19 cellular contexts compared by ENCODE assay signal in genomic region chr4:65791111-65791806, GRCh38.
DNase-seq lines count a peak whose midpoint lies in the region; ATAC-seq, FAIRE-seq and TF ChIP-seq lines count a peak whose summit lies in the region.
"Had no signal": no experiment of that assay in that cellular context is flagged by ENCODE, and none has a peak within 500 bp of the region (broad histone marks: within the 10 kb centered on the region; RNA-seq: fewer than 3 reads in every experiment).

No MANE protein-coding gene starts in this region.

- H2AK5ac ChIP-seq in mesendoderm (ENCODE audit: low read length) = no peak overlapping the region

- H2AFZ ChIP-seq in HepG2 (ENCODE audit: low read length) = no peak overlapping the region

- H2BK15ac ChIP-seq in mesendoderm (replicated peaks; ENCODE audit: low read depth) = no peak overlapping the region

- BruUV-seq in HepG2 (replicated peaks; lab: Mats Ljungman, UMichigan) = no TSS peak

- no peak overlapping the region for H3K23ac ChIP-seq in mesendoderm (ENCODE audit: low read length)

- H3K79me1 ChIP-seq in mesendoderm (ENCODE audit: low read length) = no peaks in the 10 kb centered on the region

- WGBS in HepG2 (ENCODE audit: low lambda C conversion rate) = 0% methylated on average over 1 of the region's 1 CpG
- WGBS in right lobe of liver (ENCODE audit: insufficient coverage, low coverage, low lambda C conversion rate, missing lambda C conversion rate) = 32% methylated on average over 1 of the region's 1 CpG
- WGBS in mesendoderm (ENCODE audit: extremely low coverage, insufficient coverage, low lambda C conversion rate) = no CpG with 5 or more reads among the region's 1 CpG

- H3K9me3 ChIP-seq in HepG2 (ENCODE audit: low read length) (no peaks in the 10 kb centered on the region), right lobe of liver (no peaks in the 10 kb centered on the region)
- H3K9me3 ChIP-seq: heart left ventricle, thyroid gland had no signal

- H3K4ac ChIP-seq in mesendoderm (ENCODE audit: low read depth, low read length) = no peak overlapping the region

- H4K8ac ChIP-seq in mesendoderm (ENCODE audit: low read depth, low read length) = peak overlapping the region; percentile 56

- H3K4me1 ChIP-seq in HepG2 (ENCODE audit: insufficient read depth, low read length) (no peaks in the 10 kb centered on the region), right lobe of liver (no peaks in the 10 kb centered on the region), mesendoderm (ENCODE audit: control insufficient read depth, low read depth, low read length) (no peaks in the 10 kb centered on the region)
- H3K4me1 ChIP-seq: thyroid gland had no signal

- POLR2A ChIA-PET in HepG2 (lab: Yijun Ruan, JAX) = no interaction called here

- no peak overlapping the region for H3K56ac ChIP-seq in mesendoderm (ENCODE audit: low read length)

- H3K4me2 ChIP-seq in HepG2 (ENCODE audit: low read depth, low read length) (peak overlapping the region; percentile 9; the same call in 1 of the 2 replicates), mesendoderm (ENCODE audit: low read length) (no peak overlapping the region)

- H3K79me2 ChIP-seq in HepG2 (ENCODE audit: insufficient read depth, low read length) = no peaks in the 10 kb centered on the region
- no peaks in the 10 kb centered on the region for H3K79me2 ChIP-seq in mesendoderm (ENCODE audit: control insufficient read depth, insufficient read depth, low read length)

- no peak for ATAC-seq in HepG2
- no peak for ATAC-seq in right lobe of liver
- no peak for ATAC-seq in GM21526 (IDR thresholded peaks at IDR 0.05; ENCODE audit: low FRiP score, unreplicated experiment)
- ATAC-seq in GM18520 (IDR thresholded peaks at IDR 0.05; ENCODE audit: unreplicated experiment) = no peak
- ATAC-seq: activated CD8-positive, alpha-beta T cell treated with anti-CD3 and anti-CD28 coated beads, Interleukin-2, amount 10 ng/mL, durations not matched to agents 7 days and 5 days; activated naive CD4-positive, alpha-beta T cell treated with anti-CD3 and anti-CD28 coated beads, Interleukin-2, amount 50 U/mL, for 72 hours; heart left ventricle; natural killer cell; Right ventricle myocardium inferior; stimulated activated naive B cell treated with anti-CD40 and anti-IgM and Interleukin-4, amounts not matched to agents 10 μg/mL and 1 μg/mL and 100 μg/mL, for 72 hours had no signal

- in situ Hi-C loops in HepG2 (cut with HindIII; ENCODE audit: extremely low pct_ligation_motif_present, low pct_unique_long_range_greater_than_20kb) = no loop called here

- TF ChIP-seq RAD21 in HepG2 (CRISPR knock-in tag; IDR thresholded peaks at IDR 0.05) = no peak

- CTCF ChIA-PET in HepG2 (lab: Yijun Ruan, JAX; ENCODE audit: low intra/inter-chr PET ratio, low total read pairs) = no interaction called here

- H3K36me3 ChIP-seq in HepG2 (replicated peaks in 1 of 2; ENCODE audit: control insufficient read depth in 1 of 2, insufficient read depth in 2 of 2, low read length in 2 of 2) (no peaks in the 10 kb centered on the region), right lobe of liver (no peaks in the 10 kb centered on the region), mesendoderm (ENCODE audit: control insufficient read depth, insufficient read depth, low read length) (no peaks in the 10 kb centered on the region)
- H3K36me3 ChIP-seq: heart left ventricle, thyroid gland, WERI-Rb-1 had no signal

- no peak for FAIRE-seq in HepG2 (lab: Jason Lieb, UNC)

- TF ChIP-seq EP300 in HepG2 (IDR thresholded peaks at IDR 0.05; ENCODE audit: low read depth in 2 of 2, low read length in 2 of 2) (no peak), HepG2 (CRISPR knock-in tag; IDR thresholded peaks at IDR 0.05; ENCODE audit: borderline replicate concordance) (no peak)

- H3K27ac ChIP-seq in HepG2 (ENCODE audit: extremely low read length, insufficient read depth, low read length) (no peak overlapping the region), right lobe of liver (no peak overlapping the region), mesendoderm (ENCODE audit: low read depth, low read length) (no peak overlapping the region)
- H3K27ac ChIP-seq: heart left ventricle, thyroid gland, WERI-Rb-1 had no signal

- H3K9ac ChIP-seq in HepG2 (ENCODE audit: insufficient read depth, low read depth, low read length) (no peak overlapping the region), mesendoderm (ENCODE audit: low read length) (no peak overlapping the region)

- no peak overlapping the region for H2BK5ac ChIP-seq in mesendoderm (ENCODE audit: low read length)

- DNase-seq in HepG2 (ENCODE audit: low spot score) (no peak), right lobe of liver (no peak), choroid plexus epithelial cell (ENCODE audit: low read depth) (no peak), mesendoderm (no peak), nucleus accumbens (lab: John Stamatoyannopoulos, UW) (no peak)
- no peak for DNase-seq in activated CD8-positive, alpha-beta memory T cell treated with anti-CD3 and anti-CD28 coated beads, Interleukin-2, amount 50 U/mL, for 48 hours
- DNase-seq: activated CD8-positive, alpha-beta T cell treated with anti-CD3 and anti-CD28 coated beads, Interleukin-2, amount 10 ng/mL, durations not matched to agents 7 days and 5 days; heart left ventricle; islet precursor cell; natural killer cell; NCI-H187; stimulated activated CD4-positive, alpha-beta T cell treated with anti-CD3 and anti-CD28 coated beads, Interleukin-15, amount 100 ng/mL, for 24 hours; stimulated activated naive B cell treated with anti-CD40 and anti-IgM and Interleukin-4, amounts not matched to agents 10 μg/mL and 1 μg/mL and 100 μg/mL, for 72 hours; thyroid gland; WERI-Rb-1 had no signal

- no peak overlapping the region for H4K5ac ChIP-seq in mesendoderm (ENCODE audit: low read length)

- H3K4me3 ChIP-seq in HepG2 (replicated peaks in 1 of 3; ENCODE audit: insufficient read depth in 1 of 3, low read depth in 2 of 3, low read length in 3 of 3) (no peak overlapping the region), right lobe of liver (no peak overlapping the region), choroid plexus epithelial cell (ENCODE audit: low read depth, low read length) (peak overlapping the region; percentile 7), mesendoderm (ENCODE audit: low read length) (no peak overlapping the region)
- H3K4me3 ChIP-seq: thyroid gland had no signal

- intact Hi-C loops in HepG2 (cut with micrococcal nuclease; ENCODE audit: unreplicated experiment) (no loop called here), right lobe of liver (cut with DNase I) (no loop called here)

- TF ChIP-seq CTCF in HepG2 (CRISPR knock-in tag; IDR thresholded peaks at IDR 0.05) (no peak), right lobe of liver (IDR thresholded peaks at IDR 0.05) (no peak), choroid plexus epithelial cell (conservative IDR thresholded peaks at IDR 0.05; ENCODE audit: low read depth, low read length) (no peak)

- no peaks in the 10 kb centered on the region for H4K20me1 ChIP-seq in HepG2 (ENCODE audit: insufficient read depth, low read length)

- H2BK120ac ChIP-seq in mesendoderm (ENCODE audit: low read depth, low read length) = no peak overlapping the region

- H3K27me3 ChIP-seq in HepG2 (ENCODE audit: control insufficient read depth in 1 of 2, insufficient read depth in 2 of 2, low read length in 2 of 2) = no peaks in the 10 kb centered on the region
- H3K27me3 ChIP-seq in right lobe of liver = no peaks in the 10 kb centered on the region
- H3K27me3 ChIP-seq in mesendoderm (ENCODE audit: insufficient read depth, low read length, poor library complexity) = no peaks in the 10 kb centered on the region
- H3K27me3 ChIP-seq: heart left ventricle, thyroid gland had no signal

- H3K18ac ChIP-seq in mesendoderm (ENCODE audit: low read length) = no peak overlapping the region

- TF ChIP-seq POLR2A in HepG2 (IDR thresholded peaks at IDR 0.05; ENCODE audit: insufficient read depth in 1 of 2, low read depth in 2 of 2, low read length in 2 of 2) (no peak), right lobe of liver (IDR thresholded peaks at IDR 0.05) (no peak)

TF ChIP-seq in HepG2, 621 proteins besides CTCF, POLR2A, EP300 and RAD21 (continues in another document):
- TF ChIP-seq MYC (CRISPR knock-in tag; IDR thresholded peaks at IDR 0.05; ENCODE audit: borderline replicate concordance) = no peak
- TF ChIP-seq, protein P1, sequence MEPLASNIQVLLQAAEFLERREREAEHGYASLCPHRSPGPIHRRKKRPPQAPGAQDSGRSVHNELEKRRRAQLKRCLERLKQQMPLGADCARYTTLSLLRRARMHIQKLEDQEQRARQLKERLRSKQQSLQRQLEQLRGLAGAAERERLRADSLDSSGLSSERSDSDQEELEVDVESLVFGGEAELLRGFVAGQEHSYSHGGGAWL (CRISPR knock-in tag; IDR thresholded peaks at IDR 0.05) = no peak
- TF ChIP-seq FOXC1 (CRISPR knock-in tag; IDR thresholded peaks at IDR 0.05; ENCODE audit: borderline replicate concordance) = no peak
- TF ChIP-seq NFYB (CRISPR knock-in tag; IDR thresholded peaks at IDR 0.05) = no peak
- TF ChIP-seq ZNF775 (CRISPR knock-in tag; IDR thresholded peaks at IDR 0.05; ENCODE audit: borderline replicate concordance) = no peak
- TF ChIP-seq NFE2L1 (CRISPR knock-in tag; IDR thresholded peaks at IDR 0.05; ENCODE audit: borderline replicate concordance) = no peak
- no peak for TF ChIP-seq PHF21A (CRISPR knock-in tag; IDR thresholded peaks at IDR 0.05)
- TF ChIP-seq ZNF713 (CRISPR knock-in tag; IDR thresholded peaks at IDR 0.05) = no peak
- no peak for TF ChIP-seq ZNF430 (CRISPR knock-in tag; IDR thresholded peaks at IDR 0.05)
- no peak for TF ChIP-seq MEF2D (CRISPR knock-in tag; IDR thresholded peaks at IDR 0.05)
- TF ChIP-seq IRF1 (CRISPR knock-in tag; IDR thresholded peaks at IDR 0.05; ENCODE audit: low read depth) = no peak
- no peak for TF ChIP-seq ZNF230 (CRISPR knock-in tag; IDR thresholded peaks at IDR 0.05)
- no peak for TF ChIP-seq ZNF644 (CRISPR knock-in tag; IDR thresholded peaks at IDR 0.05; ENCODE audit: low read depth)
- TF ChIP-seq ZNF3 (CRISPR knock-in tag; IDR thresholded peaks at IDR 0.05) = no peak
